Comparison of ENCODE assay signal across 8 cellular contexts in genomic region chr3:107660316-107660976, GRCh38.
DNase-seq lines count a peak whose midpoint lies in the region; ATAC-seq and TF ChIP-seq lines count a peak whose summit lies in the region.

No MANE protein-coding gene starts in this region.

- no peak overlapping the region for H3K4me3 Mint-ChIP-seq in brain

- peaks cover 44% of the 10 kb centered on the region for H3K4me1 Mint-ChIP-seq in brain

- peak; percentile 80 to 83 for TF ChIP-seq CTCF in brain (conservative IDR thresholded peaks at IDR 0.05)

- H3K9me3 Mint-ChIP-seq in brain = no peaks in the 10 kb centered on the region

- no peaks in the 10 kb centered on the region for H3K36me3 Mint-ChIP-seq in brain

- DNase-seq in DMS79 treated with DMSO at 0.1 percent for 48 hours (lab: John Stamatoyannopoulos, UW) (peak; percentile 20), DMS79 (lab: John Stamatoyannopoulos, UW) (no peak), NCI-H2029 treated with DMSO at 0.1 percent for 48 hours (lab: John Stamatoyannopoulos, UW) (peak; percentile 34), myocyte (ENCODE audit: low read depth) (peak; percentile 53), HuH-7 (ENCODE audit: low spot score) (no peak)

- no peak for ATAC-seq in GM21360 (IDR thresholded peaks at IDR 0.05; ENCODE audit: unreplicated experiment)
- ATAC-seq in activated CD4-positive, CD25-positive, alpha-beta regulatory T cell treated with anti-CD3 and anti-CD28 coated beads, Interleukin-2, amount 50 U/mL, for 24 hours = no peak

- no peaks in the 10 kb centered on the region for H3K27me3 Mint-ChIP-seq in brain

- peak overlapping the region in 1 of 5 experiments; percentile 48 for H3K27ac Mint-ChIP-seq in brain

Comparison
In these comparisons a context has a peak if more than half of its experiments do, and no peak if none do; other contexts are left out.
1. DNase-seq: peak in DMS79 treated with DMSO at 0.1 percent for 48 hours (single experiment), NCI-H2029 treated with DMSO at 0.1 percent for 48 hours (single experiment) and myocyte (single experiment); none in DMS79 (single experiment) and HuH-7 (single experiment).